In the genomic region with DNA sequence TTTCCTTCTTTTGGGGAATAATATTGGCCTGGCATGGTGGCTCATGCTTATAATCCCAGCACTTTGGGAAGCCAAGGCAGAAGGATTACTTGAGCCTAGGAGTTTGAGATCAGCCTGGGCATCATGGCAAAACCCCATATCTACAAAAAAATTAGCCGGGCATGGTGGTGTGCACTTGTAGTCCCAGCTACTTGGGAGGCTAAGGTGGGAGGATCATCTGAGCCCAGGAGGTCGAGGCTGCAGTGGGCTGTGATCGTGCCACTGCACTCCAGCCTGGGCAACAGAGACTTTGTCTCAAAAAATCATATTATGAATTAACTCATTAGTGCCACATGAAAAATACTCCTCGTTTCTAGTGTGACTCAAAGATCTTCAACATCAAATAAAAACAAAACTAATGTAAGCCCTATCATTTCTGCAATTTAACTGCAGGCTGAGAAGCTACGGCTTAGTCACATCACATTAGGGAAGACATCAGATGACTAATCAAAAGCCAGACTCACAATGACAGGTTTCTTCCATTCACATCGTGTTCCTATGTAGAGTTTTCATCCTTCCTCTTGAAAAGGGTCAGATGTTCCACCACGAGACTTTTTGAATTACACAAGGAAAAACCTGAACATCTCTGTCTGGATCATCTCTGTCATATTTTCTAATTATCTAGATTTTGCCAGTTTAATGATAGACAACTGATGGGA, we compare ENCODE assay signal across 1 cellular context.
TF ChIP-seq lines count a peak whose summit lies in the region.

No MANE protein-coding gene starts in this region.

TF ChIP-seq in GM12878, 131 proteins besides CTCF, POLR2A, EP300 and RAD21:
- TF ChIP-seq RUNX3 (IDR thresholded peaks at IDR 0.05; ENCODE audit: low read length) (0 out of 2 replicates have a peak, but pooled peaks have one; percentile 4), JUNB (IDR thresholded peaks at IDR 0.05) (peak; percentile 74), TCF7 (IDR thresholded peaks at IDR 0.05; ENCODE audit: borderline replicate concordance) (0 out of 2 replicates have a peak, but pooled peaks have one; percentile 15)
